8 cellular contexts compared by ENCODE assay signal in the genomic region with DNA sequence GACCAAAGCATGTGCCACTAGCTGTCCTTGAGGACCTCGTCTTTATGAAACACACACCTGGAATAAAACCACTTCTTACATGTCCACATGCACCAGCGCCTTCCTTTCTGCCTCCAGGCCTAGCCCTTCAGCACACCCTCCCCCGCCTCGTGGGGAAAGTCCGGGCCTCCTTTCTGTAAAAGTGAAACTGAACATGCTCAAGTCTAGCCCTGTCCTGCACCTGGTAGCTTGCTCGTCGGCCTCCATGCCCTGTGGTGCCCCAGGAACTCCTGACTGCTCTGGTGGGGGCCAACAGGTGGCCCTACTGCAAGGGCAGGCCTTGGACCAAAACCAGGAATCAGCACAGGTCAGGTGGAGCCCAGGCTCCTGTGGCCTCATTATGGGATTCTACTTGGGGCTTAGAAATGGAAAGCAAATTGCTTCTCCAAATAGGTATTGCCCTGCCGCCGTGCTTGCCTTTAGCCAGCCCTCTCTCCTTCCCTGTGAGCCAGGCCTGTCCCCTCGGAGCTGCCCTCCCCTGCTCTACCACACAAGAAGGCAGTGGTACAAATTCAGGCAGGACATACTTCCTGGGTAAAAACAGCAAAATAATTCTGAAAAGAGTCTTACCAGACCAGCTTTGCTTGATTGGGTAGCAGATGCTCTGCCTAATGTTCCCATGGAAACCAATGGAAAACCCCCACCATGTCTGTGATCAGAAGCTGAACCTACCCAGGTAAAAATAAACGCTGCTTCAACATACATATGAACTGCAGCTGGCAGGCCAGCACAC. TPM values are rescaled to one million over a fixed set of nuclear protein-coding genes. Genes with fewer than 3 reads are reported as not detected.
DNase-seq lines count a peak whose midpoint lies in the region; ATAC-seq and TF ChIP-seq lines count a peak whose summit lies in the region.

No MANE protein-coding gene starts in this region.

- H4K91ac ChIP-seq in H9 (ENCODE audit: insufficient read length, low read depth, low read length): no peak overlapping the region

- POLR2A ChIA-PET in SK-N-SH (lab: Yijun Ruan, JAX): interaction anchor here (0.6 kb wide), 1 partner anchor 21 kb away, joined by 3 read pairs; no protein-coding TSS in a partner anchor

- no peak for TF ChIP-seq CTCF in H9 (conservative IDR thresholded peaks at IDR 0.05)
- TF ChIP-seq CTCF in OCI-LY1 (IDR thresholded peaks at IDR 0.05; ENCODE audit: low read length): no peak
- no peak for TF ChIP-seq CTCF in SK-N-SH (IDR thresholded peaks at IDR 0.05)

- no peak for TF ChIP-seq RAD21 in SK-N-SH (IDR thresholded peaks at IDR 0.05; ENCODE audit: low read length)

- H3K79me1 ChIP-seq in H9 (ENCODE audit: insufficient read depth, low read depth, low read length, poor library complexity, severe bottlenecking): no peaks in the 10 kb centered on the region

- no peaks in the 10 kb centered on the region for H3K4me1 ChIP-seq in H9 (ENCODE audit: insufficient read depth, low read length)
- H3K4me1 ChIP-seq in OCI-LY1 (ENCODE audit: insufficient read depth, low read length, severe bottlenecking): peaks cover 21% of the 10 kb centered on the region
- peaks cover 3 to 4% of the 10 kb centered on the region in 2 experiments; a peak in 2 of 4 replicates for H3K4me1 ChIP-seq in SK-N-SH (ENCODE audit: control insufficient read depth in 1 of 2, insufficient read depth in 2 of 2, low read depth in 1 of 2, low read length in 1 of 2)

- DNase-seq in H9 (no peak), renal cortical epithelial cell (ENCODE audit: low read depth) (peak; percentile 57), NCI-H1048 (lab: John Stamatoyannopoulos, UW) (no peak), SK-N-SH (no peak), NCI-H774 (lab: John Stamatoyannopoulos, UW) (no peak)

- ATAC-seq in GM18502 (IDR thresholded peaks at IDR 0.05; ENCODE audit: poor library complexity, unreplicated experiment): peak; percentile 92

- no peak overlapping the region for H3K4ac ChIP-seq in H9 (ENCODE audit: low read depth, low read length)

- H2AFZ ChIP-seq in H9 (ENCODE audit: low read length): no peak overlapping the region
- no peak overlapping the region for H2AFZ ChIP-seq in OCI-LY1 (ENCODE audit: low read length)
- no peak overlapping the region for H2AFZ ChIP-seq in SK-N-SH (ENCODE audit: low read depth)

- H3K23ac ChIP-seq in H9 (ENCODE audit: insufficient read length, low read depth, low read length): no peak overlapping the region

- H2BK120ac ChIP-seq in H9 (ENCODE audit: low read depth, low read length, poor library complexity, severe bottlenecking): no peak overlapping the region

- H3K9me2 ChIP-seq in OCI-LY1 (ENCODE audit: low read depth, low read length) (no peaks in the 10 kb centered on the region), SK-N-SH (no peaks in the 10 kb centered on the region)

- H3K27ac ChIP-seq in H9 (ENCODE audit: insufficient read length, low read depth, low read length) (no peak overlapping the region), OCI-LY1 (ENCODE audit: low read depth, low read length, poor library complexity, severe bottlenecking) (peak overlapping the region; percentile 67), SK-N-SH (ENCODE audit: low read depth in 2 of 2, low read length in 1 of 2) (no peak overlapping the region)

- TF ChIP-seq EP300 in SK-N-SH (IDR thresholded peaks at IDR 0.05; ENCODE audit: borderline replicate concordance in 1 of 2, low read depth in 1 of 2, low read length in 1 of 2): no peak

- WGBS in H9 (ENCODE audit: extremely low coverage, insufficient read length, low lambda C conversion rate): no CpG with 5 or more reads among the region's 11 CpGs
- WGBS in SK-N-SH (ENCODE audit: low lambda C conversion rate): 93% methylated on average over 9 of the region's 11 CpGs

- H3K9me3 Mint-ChIP-seq in H9: no peaks in the 10 kb centered on the region
- no peaks in the 10 kb centered on the region for H3K9me3 Mint-ChIP-seq in activated naive CD4-positive, alpha-beta T cell treated with anti-CD3 and anti-CD28 coated beads, Interleukin-2, amount 50 U/mL, for 24 hours

- H3T11ph ChIP-seq in H9 (ENCODE audit: low read length): no peak overlapping the region

- no peak overlapping the region for H3K56ac ChIP-seq in H9 (ENCODE audit: insufficient read length, low read depth, low read length)

- H2AK5ac ChIP-seq in H9 (ENCODE audit: insufficient read length, low read length): no peak overlapping the region

- H3K36me3 Mint-ChIP-seq in H9 (ENCODE audit: insufficient read depth in 1 of 3, low read depth in 3 of 3): no peaks in the 10 kb centered on the region
- no peaks in the 10 kb centered on the region for H3K36me3 Mint-ChIP-seq in activated naive CD4-positive, alpha-beta T cell treated with anti-CD3 and anti-CD28 coated beads, Interleukin-2, amount 50 U/mL, for 24 hours

- no peak overlapping the region for H3K14ac ChIP-seq in H9 (ENCODE audit: insufficient read depth, low read length)

- H4K20me1 ChIP-seq in H9 (ENCODE audit: control insufficient read depth, insufficient read depth, insufficient read length): no peaks in the 10 kb centered on the region
- H4K20me1 ChIP-seq in OCI-LY1 (ENCODE audit: insufficient read depth, low read length): no peaks in the 10 kb centered on the region
- H4K20me1 ChIP-seq in SK-N-SH (ENCODE audit: insufficient read depth): no peaks in the 10 kb centered on the region

- H2BK12ac ChIP-seq in H9 (ENCODE audit: insufficient read length, low read depth, low read length): no peak overlapping the region

- H3K23me2 ChIP-seq in H9 (ENCODE audit: insufficient read length, low read depth, low read length, poor library complexity, severe bottlenecking): no peaks in the 10 kb centered on the region

- no peaks in the 10 kb centered on the region for H3F3A ChIP-seq in OCI-LY1 (ENCODE audit: insufficient read depth, low read length)
- no peaks in the 10 kb centered on the region for H3F3A ChIP-seq in SK-N-SH (replicated peaks; ENCODE audit: insufficient read depth)

- peaks cover 14 to 24% of the 10 kb centered on the region in 2 experiments for H3K4me1 Mint-ChIP-seq in H9
- H3K4me1 Mint-ChIP-seq in activated naive CD4-positive, alpha-beta T cell treated with anti-CD3 and anti-CD28 coated beads, Interleukin-2, amount 50 U/mL, for 24 hours: peaks cover 11% of the 10 kb centered on the region

- no peak overlapping the region for H4K8ac ChIP-seq in H9 (replicated peaks; ENCODE audit: insufficient read length, low read depth, low read length)

- H3K27me3 ChIP-seq in H9 (ENCODE audit: insufficient read depth, low read length) (no peaks in the 10 kb centered on the region), OCI-LY1 (ENCODE audit: insufficient read depth, low read length) (no peaks in the 10 kb centered on the region), SK-N-SH (ENCODE audit: insufficient read depth) (no peaks in the 10 kb centered on the region)

- H2BK20ac ChIP-seq in H9 (ENCODE audit: low read depth, low read length, poor library complexity, severe bottlenecking): no peak overlapping the region

- H3K27me3 Mint-ChIP-seq in H9 (ENCODE audit: low read depth): no peaks in the 10 kb centered on the region; the same call in 1 of the 2 replicates
- H3K27me3 Mint-ChIP-seq in activated naive CD4-positive, alpha-beta T cell treated with anti-CD3 and anti-CD28 coated beads, Interleukin-2, amount 50 U/mL, for 24 hours: no peaks in the 10 kb centered on the region

- H3K79me2 ChIP-seq in H9 (ENCODE audit: insufficient read depth, low read length): no peaks in the 10 kb centered on the region
- no peaks in the 10 kb centered on the region for H3K79me2 ChIP-seq in OCI-LY1 (ENCODE audit: insufficient read depth, low read length)
- H3K79me2 ChIP-seq in SK-N-SH (ENCODE audit: insufficient read depth): no peaks in the 10 kb centered on the region

- H2BK5ac ChIP-seq in H9 (ENCODE audit: insufficient read length, low read length): no peak overlapping the region

- H3K36me3 ChIP-seq in OCI-LY1 (ENCODE audit: insufficient read depth, low read length) (no peaks in the 10 kb centered on the region), SK-N-SH (replicated peaks in 1 of 2; ENCODE audit: control insufficient read depth in 1 of 2, insufficient read depth in 2 of 2, low read length in 1 of 2) (peaks cover 0 to 3% of the 10 kb centered on the region in 2 experiments)

- H2BK15ac ChIP-seq in H9 (ENCODE audit: low read depth, low read length): no peak overlapping the region

- H3K9me3 ChIP-seq in H9 (ENCODE audit: control insufficient read depth, low read depth, low read length) (no peaks in the 10 kb centered on the region), OCI-LY1 (ENCODE audit: low read length) (no peaks in the 10 kb centered on the region), SK-N-SH (no peaks in the 10 kb centered on the region)

- H3K4me2 ChIP-seq in H9 (ENCODE audit: insufficient read depth, insufficient read length, low read length): no peak overlapping the region
- peak overlapping the region; percentile 58 for H3K4me2 ChIP-seq in OCI-LY1 (ENCODE audit: low read length)
- H3K4me2 ChIP-seq in SK-N-SH: no peak overlapping the region

- no peak overlapping the region for H3K18ac ChIP-seq in H9 (ENCODE audit: insufficient read length, low read depth, low read length)

- peak overlapping the region; percentile 40 for H3K4me3 ChIP-seq in OCI-LY1 (ENCODE audit: low read depth, low read length, poor library complexity, severe bottlenecking)
- H3K4me3 ChIP-seq in SK-N-SH (ENCODE audit: low read depth in 2 of 2, low read length in 1 of 2): no peak overlapping the region

- no peak overlapping the region for H3K4me3 Mint-ChIP-seq in H9
- H3K4me3 Mint-ChIP-seq in activated naive CD4-positive, alpha-beta T cell treated with anti-CD3 and anti-CD28 coated beads, Interleukin-2, amount 50 U/mL, for 24 hours: peak overlapping the region; percentile 62

- peak overlapping the region in 2 of 3 experiments; percentile 65 to 67; a peak in 3 of 7 replicates for H3K27ac Mint-ChIP-seq in H9
- H3K27ac Mint-ChIP-seq in activated naive CD4-positive, alpha-beta T cell treated with anti-CD3 and anti-CD28 coated beads, Interleukin-2, amount 50 U/mL, for 24 hours: peak overlapping the region; percentile 89

- H3K9ac ChIP-seq in H9 (ENCODE audit: extremely low read depth, insufficient read length, low read length) (no peak overlapping the region), OCI-LY1 (ENCODE audit: low read length) (peak overlapping the region; percentile 35; the same call in 1 of the 2 replicates), SK-N-SH (no peak overlapping the region)

- no peak overlapping the region for H4K5ac ChIP-seq in H9 (ENCODE audit: insufficient read length, low read depth, low read length)

- CTCF ChIA-PET in SK-N-SH (lab: Yijun Ruan, JAX): interaction anchor here (1.1 to 1.4 kb wide), 2 partner anchors 9 to 112 kb away, joined by 3 to 5 read pairs; no protein-coding TSS in a partner anchor

TF ChIP-seq in SK-N-SH, 30 proteins besides CTCF, POLR2A, EP300 and RAD21 (continues in another document):
- TF ChIP-seq SMC3 (IDR thresholded peaks at IDR 0.05; ENCODE audit: low read depth, low read length): no peak

RNA-seq across cellular contexts. Expression of a gene that starts 43.5 kb away (rescaled TPM):
- total RNA-seq in H9 (2021) (428 and 443 TPM in 2 replicates), renal cortical epithelial cell (65.0 and 150 TPM in 2 replicates)
- 186 and 228 TPM in 2 replicates for polyA plus RNA-seq in SK-N-SH (2012; rRNA removed)
- 255 and 297 TPM in 2 replicates for polyA plus RNA-seq in SK-N-SH (2012; cell fraction: cytosol; rRNA removed)
- 31.4 and 51.2 TPM in 2 replicates for polyA plus RNA-seq in SK-N-SH (2012; cell fraction: nucleus; rRNA removed)

RNA-seq across cellular contexts. Expression of a gene that starts 43.9 kb away (rescaled TPM):
- total RNA-seq in H9 (2021) (39.8 and 42.2 TPM in 2 replicates), renal cortical epithelial cell (151 and 173 TPM in 2 replicates)
- polyA plus RNA-seq in SK-N-SH (2012; rRNA removed): 39.8 and 68.9 TPM in 2 replicates
- 48.5 and 55.5 TPM in 2 replicates for polyA plus RNA-seq in SK-N-SH (2012; cell fraction: cytosol; rRNA removed)
- 22.4 and 40.5 TPM in 2 replicates for polyA plus RNA-seq in SK-N-SH (2012; cell fraction: nucleus; rRNA removed)
